Comparison of ENCODE assay signal across 9 cellular contexts in genomic region chr15:73700041-73700842, GRCh38. TPM values are rescaled to one million over a fixed set of nuclear protein-coding genes. Genes with fewer than 3 reads are reported as not detected.
DNase-seq lines count a peak whose midpoint lies in the region; ATAC-seq, FAIRE-seq and TF ChIP-seq lines count a peak whose summit lies in the region.
"Had no signal": no experiment of that assay in that cellular context is flagged by ENCODE, and none has a peak within 500 bp of the region (broad histone marks: within the 10 kb centered on the region; RNA-seq: fewer than 3 reads in every experiment).

No MANE protein-coding gene starts in this region.

- H3K4me3 ChIP-seq in Jurkat, Clone E6-1 (ENCODE audit: low read length): no peak overlapping the region
- H3K4me3 ChIP-seq in Panc1 (ENCODE audit: low read depth in 2 of 2, low read length in 2 of 2): no peak overlapping the region

- ATAC-seq in Panc1 (peak; percentile 85), HG02970 (IDR thresholded peaks at IDR 0.05; ENCODE audit: low FRiP score, unreplicated experiment) (no peak)

- H3K4me1 Mint-ChIP-seq in nephron progenitor cell: peaks cover 54% of the 10 kb centered on the region

- POLR2A ChIA-PET in Panc1 (lab: Charles Lee): interaction anchor here (0.6 kb wide), 2 partner anchors 54 to 292 kb away, joined by 3 to 12 read pairs; no protein-coding TSS in a partner anchor

- H3K4me3 Mint-ChIP-seq in nephron progenitor cell: no peak overlapping the region

- in situ Hi-C loops in Panc1 (cut with HindIII; ENCODE audit: low pct_unique_long_range_greater_than_20kb, low sequenced_read_pairs): no loop called here

- H3K9me3 Mint-ChIP-seq in nephron progenitor cell: no peaks in the 10 kb centered on the region

- CTCF ChIA-PET in Panc1 (lab: Charles Lee): interaction anchor here (0.5 to 3.5 kb wide), 12 partner anchors 12 to 385 kb away, joined by 3 to 34 read pairs (median 4); no protein-coding TSS in a partner anchor

- H3K36me3 Mint-ChIP-seq in nephron progenitor cell (ENCODE audit: low read depth): peaks cover 32% of the 10 kb centered on the region

- intact Hi-C loops in Panc1 (cut with micrococcal nuclease; ENCODE audit: unreplicated experiment): loop anchor here (1.0 to 10.0 kb wide), 4 partner anchors 23 to 395 kb away; no protein-coding TSS in a partner anchor

- no peak for FAIRE-seq in D721Med (lab: Jason Lieb, UNC)

- TF ChIP-seq CTCF in D721Med (IDR thresholded peaks at IDR 0.05; ENCODE audit: insufficient read depth, missing control alignments) (peak; percentile 94), Panc1 (IDR thresholded peaks at IDR 0.05) (peak; percentile 92), nephron progenitor cell (IDR thresholded peaks at IDR 0.05) (peak; percentile 92)

- no peaks in the 10 kb centered on the region for H3K27me3 ChIP-seq in Panc1 (ENCODE audit: control insufficient read depth, insufficient read depth, low read length)

- no TSS peak for BruUV-seq in Panc1 (replicated peaks; lab: Mats Ljungman, UMichigan)

- peaks cover 1% of the 10 kb centered on the region; the same call in 1 of the 2 replicates for H3K36me3 ChIP-seq in Panc1 (ENCODE audit: control insufficient read depth, insufficient read depth, low read length)

- H3K27ac Mint-ChIP-seq in nephron progenitor cell: peak overlapping the region; percentile 66

- peaks cover 10% of the 10 kb centered on the region for H3K4me1 ChIP-seq in Panc1 (ENCODE audit: control insufficient read depth, insufficient read depth, low read length)

- DNase-seq in D721Med (ENCODE audit: insufficient read length, low spot score) (peak; percentile 55), Panc1 (ENCODE audit: low read depth, low spot score) (peak; percentile 56), fibroblast of gingiva (ENCODE audit: low read depth) (peak; percentile 71), nephron progenitor cell (peak; percentile 78)
- DNase-seq in Jurkat, Clone E6-1 (ENCODE audit: low read depth, low spot score): peak; percentile 64
- peak; percentile 69 for DNase-seq in activated T-cell treated with anti-CD3 and anti-CD28 coated beads, Interleukin-2, amount 50 U/mL, for 1 hour
- peak; percentile 70 for DNase-seq in stimulated activated naive CD4-positive, alpha-beta T cell treated with Interleukin-2 at 50 U/mL for 16 hours (lab: John Stamatoyannopoulos, UW)

- no peak overlapping the region for H3K27ac ChIP-seq in Panc1 (ENCODE audit: low read length)

- no peaks in the 10 kb centered on the region for H3K9me3 ChIP-seq in Panc1 (ENCODE audit: control insufficient read depth, insufficient read depth, low read depth, low read length)

- peaks cover 3% of the 10 kb centered on the region for H3K27me3 Mint-ChIP-seq in nephron progenitor cell (ENCODE audit: low read depth, poor library complexity)

RNA-seq across cellular contexts. Expression of gene CD276, which starts 16.1 kb away (rescaled TPM):
- polyA plus RNA-seq in Jurkat, Clone E6-1 (2012; ENCODE audit: insufficient read depth, insufficient read length): not detected
- 99.1 TPM for total RNA-seq in Panc1 (2021; ENCODE audit: unreplicated experiment)
- 156 TPM for polyA plus RNA-seq in Panc1 (2012; ENCODE audit: insufficient read length)

RNA-seq across cellular contexts. Expression of gene INSYN1, which starts 52.9 kb away (rescaled TPM):
- not detected for polyA plus RNA-seq in Jurkat, Clone E6-1 (2012; ENCODE audit: insufficient read depth, insufficient read length)
- 2.6 TPM for total RNA-seq in Panc1 (2021; ENCODE audit: unreplicated experiment)
- polyA plus RNA-seq in Panc1 (2012; ENCODE audit: insufficient read length): 2.0 TPM
- total RNA-seq: activated CD8-positive, alpha-beta memory T cell treated with anti-CD3 and anti-CD28 coated beads for 36 hours had no signal
